8 cellular contexts compared by ENCODE assay signal in genomic region chr12:51951199-51951842, GRCh38. TPM values are rescaled to one million over a fixed set of nuclear protein-coding genes. Genes with fewer than 3 reads are reported as not detected.
DNase-seq lines count a peak whose midpoint lies in the region; ATAC-seq and TF ChIP-seq lines count a peak whose summit lies in the region.

Gene ACVR1B, plus strand, starts transcription at chr12:51951699. Its CDS starts 45 bp downstream, at chr12:51951744.

- H3K23ac ChIP-seq in trophoblast cell (ENCODE audit: low read length): peak within 1 kb of the TSS; percentile 30

- DNase-seq in GDM1 (lab: John Stamatoyannopoulos, UW): peak; percentile 56
- DNase-seq in NCI-H1436 treated with DMSO at 0.1 percent for 48 hours (lab: John Stamatoyannopoulos, UW): peak; percentile 54
- DNase-seq in SW480 (ENCODE audit: low spot score): peak; percentile 88
- peak; percentile 97 for DNase-seq in adipocyte (ENCODE audit: low read depth)
- DNase-seq in cardiac septum (ENCODE audit: low spot score): peak; percentile 95
- DNase-seq in trophoblast cell: peak; percentile 73 to 87
- DNase-seq in tibial artery: peak; percentile 92 to 95

- peak within 1 kb of the TSS; percentile 98 for H3K4ac ChIP-seq in trophoblast cell (ENCODE audit: low read depth, low read length)

- H3K9ac ChIP-seq in adipocyte (ENCODE audit: low read length): peak within 1 kb of the TSS; percentile 98
- peak within 1 kb of the TSS; percentile 95 for H3K9ac ChIP-seq in trophoblast cell (ENCODE audit: low read length)

- peak within 1 kb of the TSS; percentile 89 for H4K8ac ChIP-seq in trophoblast cell (ENCODE audit: low read depth, low read length)

- peak within 1 kb of the TSS; percentile 51 for H2BK5ac ChIP-seq in trophoblast cell (ENCODE audit: low read depth, low read length, poor library complexity)

- peak within 1 kb of the TSS; percentile 97 for H3K14ac ChIP-seq in trophoblast cell (ENCODE audit: low read length)

- H3K4me1 ChIP-seq in adipocyte (ENCODE audit: control insufficient read depth, insufficient read depth, low read length) (peaks cover 36% of the 10 kb centered on the region), trophoblast cell (ENCODE audit: control insufficient read depth in 1 of 2, insufficient read depth in 2 of 2, low read length in 2 of 2) (peaks cover 5 to 11% of the 10 kb centered on the region in 2 experiments), tibial artery (peaks cover 0 to 36% (median 26%) of the 10 kb centered on the region in 4 donors)

- H2BK120ac ChIP-seq in trophoblast cell (ENCODE audit: insufficient read depth, low read length, poor library complexity): peak within 1 kb of the TSS; percentile 81

- H2AK5ac ChIP-seq in trophoblast cell (ENCODE audit: low read length): peak within 1 kb of the TSS; percentile 71

- H3K18ac ChIP-seq in trophoblast cell (ENCODE audit: low read length): peak within 1 kb of the TSS; percentile 72

- H3K36me3 ChIP-seq in adipocyte (ENCODE audit: control insufficient read depth, insufficient read depth, low read length, severe bottlenecking): no peaks in the 10 kb centered on the region
- no peaks in the 10 kb centered on the region for H3K36me3 ChIP-seq in trophoblast cell (ENCODE audit: control insufficient read depth in 1 of 2, insufficient read depth in 2 of 2, low read length in 2 of 2)
- H3K36me3 ChIP-seq in tibial artery: no peaks in the 10 kb centered on the region

- H3K27me3 ChIP-seq in adipocyte (replicated peaks; ENCODE audit: control insufficient read depth, insufficient read depth, low read length) (no peaks in the 10 kb centered on the region), trophoblast cell (ENCODE audit: insufficient read depth, low read length) (peaks cover 12% of the 10 kb centered on the region), tibial artery (no peaks in the 10 kb centered on the region)

- peak; percentile 75 for ATAC-seq in HG02623 (IDR thresholded peaks at IDR 0.05; ENCODE audit: unreplicated experiment)

- H4K12ac ChIP-seq in trophoblast cell (ENCODE audit: low read depth, low read length): peak within 1 kb of the TSS; percentile 93

- H2BK12ac ChIP-seq in trophoblast cell (ENCODE audit: low read length): peak within 1 kb of the TSS; percentile 5

- no peaks in the 10 kb centered on the region for H3K9me3 ChIP-seq in adipocyte (ENCODE audit: control insufficient read depth, low read length)
- H3K9me3 ChIP-seq in trophoblast cell (ENCODE audit: insufficient read depth, low read depth, low read length): peaks cover 4% of the 10 kb centered on the region
- no peaks in the 10 kb centered on the region for H3K9me3 ChIP-seq in tibial artery

- peak within 1 kb of the TSS; percentile 95 for H3K4me3 ChIP-seq in adipocyte (ENCODE audit: low read length)
- H3K4me3 ChIP-seq in trophoblast cell (ENCODE audit: low read depth, low read length): peak within 1 kb of the TSS; percentile 85
- peak within 1 kb of the TSS; percentile 99 for H3K4me3 ChIP-seq in tibial artery

- H3K27ac ChIP-seq in trophoblast cell (ENCODE audit: low read depth, low read length): no peak within 1 kb of the TSS
- peak within 1 kb of the TSS; percentile 95 to 98 for H3K27ac ChIP-seq in tibial artery

- peaks cover 5% of the 10 kb centered on the region for H3K79me1 ChIP-seq in trophoblast cell (ENCODE audit: low read length)

- intact Hi-C loops in cardiac septum (cut with DNase I) (no loop called here), tibial artery (cut with DNase I; ENCODE audit: low total_unique reads) (no loop called here)

- peaks cover 8% of the 10 kb centered on the region for H3K79me2 ChIP-seq in trophoblast cell (ENCODE audit: control insufficient read depth, insufficient read depth, low read length, poor library complexity)

- WGBS in trophoblast cell (ENCODE audit: extremely low coverage, insufficient coverage, insufficient read length): no CpG with 5 or more reads among the region's 86 CpGs

- H4K91ac ChIP-seq in trophoblast cell (ENCODE audit: low read depth, low read length): peak within 1 kb of the TSS; percentile 70

- H2AFZ ChIP-seq in trophoblast cell (ENCODE audit: insufficient read depth, low read length, poor library complexity): peak within 1 kb of the TSS; percentile 95

- H3K4me2 ChIP-seq in trophoblast cell (ENCODE audit: low read length): peak within 1 kb of the TSS; percentile 98

- TF ChIP-seq CTCF in tibial artery (IDR thresholded peaks at IDR 0.05): no peak

RNA-seq across cellular contexts. Expression of gene ACVR1B, which starts in this region (rescaled TPM):
- 9.3 TPM for total RNA-seq in cardiac septum
- polyA plus RNA-seq in trophoblast cell (2013): 8.2 TPM in 2 replicates
